Comparison of ENCODE assay signal across 8 cellular contexts in genomic region chr7:128783143-128783799, GRCh38. TPM values are rescaled to one million over a fixed set of nuclear protein-coding genes. Genes with fewer than 3 reads are reported as not detected.
DNase-seq lines count a peak whose midpoint lies in the region; ATAC-seq and TF ChIP-seq lines count a peak whose summit lies in the region.

No MANE protein-coding gene starts in this region.

- ATAC-seq in GM18907 (IDR thresholded peaks at IDR 0.05; ENCODE audit: unreplicated experiment): no peak

- no peak overlapping the region for H3K4me2 ChIP-seq in osteoblast (ENCODE audit: insufficient read depth, low read length)

- no peaks in the 10 kb centered on the region for H4K20me1 ChIP-seq in osteoblast (ENCODE audit: insufficient read depth, low read length)

- H3K36me3 ChIP-seq in osteoblast (ENCODE audit: insufficient read depth, low read length) (no peaks in the 10 kb centered on the region), spleen (no peaks in the 10 kb centered on the region)

- WGBS in spleen, 5 donors: 53 to 74% (median 71%) methylated on average over 14 to 15 of the region's 15 CpGs

- no peak overlapping the region for H2AFZ ChIP-seq in osteoblast (ENCODE audit: low read length)

- intact Hi-C loops in spleen (cut with DNase I; ENCODE audit: low total_unique reads): no loop called here

- no peaks in the 10 kb centered on the region for H3K9me3 ChIP-seq in osteoblast (ENCODE audit: low read depth, low read length)
- H3K9me3 ChIP-seq in spleen: peaks cover 0 to 8% (median 4%) of the 10 kb centered on the region in 8 donors

- H3K79me2 ChIP-seq in osteoblast (ENCODE audit: insufficient read depth, low read length): no peaks in the 10 kb centered on the region

- H3K27ac ChIP-seq in osteoblast (ENCODE audit: low read depth, low read length) (no peak overlapping the region), spleen (no peak overlapping the region)

- no peak for TF ChIP-seq POLR2A in spleen (IDR thresholded peaks at IDR 0.05)

- peaks cover 3% of the 10 kb centered on the region for H3K27me3 ChIP-seq in osteoblast (ENCODE audit: insufficient read depth, low read length)
- no peaks in the 10 kb centered on the region for H3K27me3 ChIP-seq in spleen (replicated peaks in 1 of 7)

- H3K4me1 ChIP-seq in osteoblast (ENCODE audit: insufficient read depth, low read length) (peaks cover 5% of the 10 kb centered on the region), spleen (no peaks in the 10 kb centered on the region)

- no peak overlapping the region for H3K4me3 ChIP-seq in osteoblast (ENCODE audit: insufficient read depth, low read length)
- H3K4me3 ChIP-seq in spleen: no peak overlapping the region

- DNase-seq in GM03348 (ENCODE audit: low spot score): peak; percentile 82
- peak; percentile 37 for DNase-seq in RKO (ENCODE audit: low spot score)
- peak; percentile 87 for DNase-seq in fibroblast of the conjunctiva (ENCODE audit: low read depth)
- peak; percentile 91 for DNase-seq in osteoblast (ENCODE audit: insufficient read length, low spot score, missing footprints)
- no peak for DNase-seq in spleen
- no peak for DNase-seq in NCI-H510A treated with DMSO at 0.1 percent for 48 hours (lab: John Stamatoyannopoulos, UW)
- DNase-seq in NCI-H226: no peak

- TF ChIP-seq CTCF in osteoblast (IDR thresholded peaks at IDR 0.05; ENCODE audit: extremely low read depth, low read depth, low read length) (no peak), spleen (IDR thresholded peaks at IDR 0.05 in 8 of 11, conservative IDR thresholded peaks at IDR 0.05 in 3 of 11) (no peak)

RNA-seq across cellular contexts. Expression of gene OPN1SW, which starts 7.7 kb away (rescaled TPM):
- not detected in 2 replicates for total RNA-seq in osteoblast
- not detected for total RNA-seq in spleen
- polyA plus RNA-seq in spleen: not detected

RNA-seq across cellular contexts. Expression of gene CCDC136, which starts 8.5 kb away (rescaled TPM):
- 7.2 and 10.0 TPM in 2 replicates for total RNA-seq in osteoblast
- total RNA-seq in spleen: 1 to 10 TPM; 4.0 to 9.8 (median 5.5) TPM
- polyA plus RNA-seq in spleen: 1 to 10 TPM in 2 of 3 donors, under 1 TPM in 1; 0.77 to 2.2 (median 1.7) TPM

RNA-seq across cellular contexts. Expression of gene CALU, which starts 44.1 kb away (rescaled TPM):
- 673 and 708 TPM in 2 replicates for total RNA-seq in osteoblast
- 10 to 100 TPM; 50.4 to 98.8 (median 60.8) TPM for total RNA-seq in spleen
- polyA plus RNA-seq in spleen: 10 to 100 TPM in 2 of 3 donors, 1 to 10 TPM in 1; 7.9 to 15.6 (median 13.6) TPM

RNA-seq across cellular contexts. Expression of gene FLNC, which starts 46.9 kb away (rescaled TPM):
- total RNA-seq in osteoblast (93.7 and 130 TPM in 2 replicates), spleen (1 to 10 TPM in 2 of 7 donors, under 1 TPM in 5; 0.21 to 1.8 (median 0.42) TPM)
- polyA plus RNA-seq in spleen: 1 to 10 TPM in 1 of 3 donors, under 1 TPM in 2; 0.42 to 1.7 (median 0.93) TPM

Comparison
In these comparisons a context has a peak if more than half of its experiments do, and no peak if none do; other contexts are left out.
1. DNase-seq: peak in GM03348 (single experiment), RKO (single experiment), fibroblast of the conjunctiva (single experiment) and osteoblast (single experiment); none in spleen (single experiment), NCI-H510A treated with DMSO at 0.1 percent for 48 hours (single experiment) and NCI-H226 (single experiment).